Comparison of ENCODE assay signal across 10 cellular contexts in genomic region chr4:166143227-166143626, GRCh38.
DNase-seq lines count a peak whose midpoint lies in the region; ATAC-seq and TF ChIP-seq lines count a peak whose summit lies in the region.
"Had no signal": no experiment of that assay in that cellular context is flagged by ENCODE, and none has a peak within 500 bp of the region (broad histone marks: within the 10 kb centered on the region; RNA-seq: fewer than 3 reads in every experiment).

No MANE protein-coding gene starts in this region.

- H3K27me3 ChIP-seq in foreskin keratinocyte: no peaks in the 10 kb centered on the region
- H3K27me3 ChIP-seq in WERI-Rb-1 (ENCODE audit: insufficient read depth, low read depth, severe bottlenecking): no peaks in the 10 kb centered on the region

- peaks cover 7% of the 10 kb centered on the region for H3K4me1 Mint-ChIP-seq in mesothelial cell of epicardium

- no peak overlapping the region for H3K4me3 Mint-ChIP-seq in mesothelial cell of epicardium

- H3K4me1 ChIP-seq in foreskin keratinocyte: no peaks in the 10 kb centered on the region

- no peaks in the 10 kb centered on the region for H3K36me3 Mint-ChIP-seq in mesothelial cell of epicardium

- H3K36me3 ChIP-seq in WERI-Rb-1: no peaks in the 10 kb centered on the region

- peak; percentile 82 for ATAC-seq in SK-N-SH treated with all-trans-retinoic acid at 6 μM for 48 hours
- peak; percentile 27 for ATAC-seq in foreskin keratinocyte

- H3K4me3 ChIP-seq in WERI-Rb-1 (ENCODE audit: low read depth, low read length): no peak overlapping the region

- DNase-seq in NK-92 treated with Interleukin-12 subunit alpha and Interleukin-12 subunit beta, amount 100 ng/mL, for 24 hours (lab: John Stamatoyannopoulos, UW): peak; percentile 8
- DNase-seq in NK-92 (lab: John Stamatoyannopoulos, UW; ENCODE audit: unreplicated experiment) (no peak), HS-27A (ENCODE audit: low read depth) (peak; percentile 31), foreskin keratinocyte (peak in 1 of 2 donors; percentile 9), mesothelial cell of epicardium (ENCODE audit: low spot score in 2 of 2, unreplicated experiment in 2 of 2) (no peak), midbrain (lab: John Stamatoyannopoulos, UW) (no peak), WERI-Rb-1 (no peak)
- DNase-seq: NCI-H1105 treated with DMSO at 0.1 percent for 48 hours had no signal

- no peaks in the 10 kb centered on the region for H3K9me3 ChIP-seq in WERI-Rb-1 (ENCODE audit: severe bottlenecking)

- H3K27ac ChIP-seq in foreskin keratinocyte (no peak overlapping the region), WERI-Rb-1 (no peak overlapping the region)
- H3K27ac ChIP-seq: HL-60 had no signal

- H3K9me3 Mint-ChIP-seq in mesothelial cell of epicardium: no peaks in the 10 kb centered on the region

- peaks cover 4% of the 10 kb centered on the region for H3K27me3 Mint-ChIP-seq in mesothelial cell of epicardium (ENCODE audit: low read depth)

- H3K27ac Mint-ChIP-seq in mesothelial cell of epicardium: no peak overlapping the region

- TF ChIP-seq CTCF in foreskin keratinocyte (conservative IDR thresholded peaks at IDR 0.05): no peak
- TF ChIP-seq CTCF in mesothelial cell of epicardium (IDR thresholded peaks at IDR 0.05; ENCODE audit: unreplicated experiment): no peak
- TF ChIP-seq CTCF in WERI-Rb-1 (IDR thresholded peaks at IDR 0.05; ENCODE audit: low read depth, low read length): no peak

TF ChIP-seq in SK-N-SH treated with all-trans-retinoic acid at 6 μM for 48 hours, 23 proteins besides CTCF, POLR2A, EP300 and RAD21:
- TF ChIP-seq OSR1 (CRISPR knock-in tag; IDR thresholded peaks at IDR 0.05) (no peak), POU6F1 (CRISPR knock-in tag; IDR thresholded peaks at IDR 0.05; ENCODE audit: borderline replicate concordance, low read depth) (no peak), ZFP3 (CRISPR knock-in tag; IDR thresholded peaks at IDR 0.05) (no peak), ESRRG (CRISPR knock-in tag; IDR thresholded peaks at IDR 0.05) (no peak), ZFP30 (CRISPR knock-in tag; IDR thresholded peaks at IDR 0.05) (no peak), ZNF565 (CRISPR knock-in tag; conservative IDR thresholded peaks at IDR 0.05; ENCODE audit: low read depth) (no peak), TCF4 (CRISPR knock-in tag; IDR thresholded peaks at IDR 0.05; ENCODE audit: borderline replicate concordance) (no peak), ARNTL (CRISPR knock-in tag; IDR thresholded peaks at IDR 0.05; ENCODE audit: borderline replicate concordance, low read depth) (no peak), ZC3H10 (CRISPR knock-in tag; IDR thresholded peaks at IDR 0.05) (no peak), ZNF70 (CRISPR knock-in tag; IDR thresholded peaks at IDR 0.05) (no peak)
- TF ChIP-seq, protein P1, sequence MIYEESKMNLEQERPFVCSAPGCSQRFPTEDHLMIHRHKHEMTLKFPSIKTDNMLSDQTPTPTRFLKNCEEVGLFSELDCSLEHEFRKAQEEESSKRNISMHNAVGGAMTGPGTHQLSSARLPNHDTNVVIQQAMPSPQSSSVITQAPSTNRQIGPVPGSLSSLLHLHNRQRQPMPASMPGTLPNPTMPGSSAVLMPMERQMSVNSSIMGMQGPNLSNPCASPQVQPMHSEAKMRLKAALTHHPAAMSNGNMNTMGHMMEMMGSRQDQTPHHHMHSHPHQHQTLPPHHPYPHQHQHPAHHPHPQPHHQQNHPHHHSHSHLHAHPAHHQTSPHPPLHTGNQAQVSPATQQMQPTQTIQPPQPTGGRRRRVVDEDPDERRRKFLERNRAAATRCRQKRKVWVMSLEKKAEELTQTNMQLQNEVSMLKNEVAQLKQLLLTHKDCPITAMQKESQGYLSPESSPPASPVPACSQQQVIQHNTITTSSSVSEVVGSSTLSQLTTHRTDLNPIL (CRISPR knock-in tag; IDR thresholded peaks at IDR 0.05; ENCODE audit: low read depth): no peak
- TF ChIP-seq, protein P2, sequence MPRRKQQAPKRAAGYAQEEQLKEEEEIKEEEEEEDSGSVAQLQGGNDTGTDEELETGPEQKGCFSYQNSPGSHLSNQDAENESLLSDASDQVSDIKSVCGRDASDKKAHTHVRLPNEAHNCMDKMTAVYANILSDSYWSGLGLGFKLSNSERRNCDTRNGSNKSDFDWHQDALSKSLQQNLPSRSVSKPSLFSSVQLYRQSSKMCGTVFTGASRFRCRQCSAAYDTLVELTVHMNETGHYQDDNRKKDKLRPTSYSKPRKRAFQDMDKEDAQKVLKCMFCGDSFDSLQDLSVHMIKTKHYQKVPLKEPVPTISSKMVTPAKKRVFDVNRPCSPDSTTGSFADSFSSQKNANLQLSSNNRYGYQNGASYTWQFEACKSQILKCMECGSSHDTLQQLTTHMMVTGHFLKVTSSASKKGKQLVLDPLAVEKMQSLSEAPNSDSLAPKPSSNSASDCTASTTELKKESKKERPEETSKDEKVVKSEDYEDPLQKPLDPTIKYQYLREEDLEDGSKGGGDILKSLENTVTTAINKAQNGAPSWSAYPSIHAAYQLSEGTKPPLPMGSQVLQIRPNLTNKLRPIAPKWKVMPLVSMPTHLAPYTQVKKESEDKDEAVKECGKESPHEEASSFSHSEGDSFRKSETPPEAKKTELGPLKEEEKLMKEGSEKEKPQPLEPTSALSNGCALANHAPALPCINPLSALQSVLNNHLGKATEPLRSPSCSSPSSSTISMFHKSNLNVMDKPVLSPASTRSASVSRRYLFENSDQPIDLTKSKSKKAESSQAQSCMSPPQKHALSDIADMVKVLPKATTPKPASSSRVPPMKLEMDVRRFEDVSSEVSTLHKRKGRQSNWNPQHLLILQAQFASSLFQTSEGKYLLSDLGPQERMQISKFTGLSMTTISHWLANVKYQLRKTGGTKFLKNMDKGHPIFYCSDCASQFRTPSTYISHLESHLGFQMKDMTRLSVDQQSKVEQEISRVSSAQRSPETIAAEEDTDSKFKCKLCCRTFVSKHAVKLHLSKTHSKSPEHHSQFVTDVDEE (CRISPR knock-in tag; IDR thresholded peaks at IDR 0.05): no peak

Comparison
In these comparisons a context has a peak if more than half of its experiments do, and no peak if none do; other contexts are left out.
1. DNase-seq: peak in NK-92 treated with Interleukin-12 subunit alpha and Interleukin-12 subunit beta, amount 100 ng/mL, for 24 hours (single experiment) and HS-27A (single experiment); none in NK-92 (single experiment), mesothelial cell of epicardium (0 of 2), midbrain (single experiment) and WERI-Rb-1 (single experiment).